Comparison of ENCODE assay signal across 9 cellular contexts in the genomic region with DNA sequence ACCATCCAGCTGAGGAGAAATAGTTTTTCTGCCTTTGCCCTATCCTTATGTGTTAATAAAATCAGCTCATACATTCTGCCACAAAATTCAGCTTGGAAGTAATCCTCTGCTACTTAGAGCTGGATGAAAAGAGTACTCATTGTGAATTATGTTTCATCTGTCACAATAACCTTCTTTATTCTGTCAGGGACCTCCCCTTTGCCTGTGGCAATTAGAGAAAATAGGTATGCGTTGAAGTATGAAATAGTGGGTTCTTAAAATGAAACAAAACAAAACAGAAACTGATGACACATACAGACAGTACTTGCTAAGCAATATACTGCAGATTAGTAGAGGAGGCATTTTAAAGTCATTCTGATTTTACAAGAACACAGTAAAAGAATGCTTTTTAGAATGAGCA.
DNase-seq lines count a peak whose midpoint lies in the region; ATAC-seq and TF ChIP-seq lines count a peak whose summit lies in the region.
"Had no signal": no experiment of that assay in that cellular context is flagged by ENCODE, and none has a peak within 500 bp of the region (broad histone marks: within the 10 kb centered on the region; RNA-seq: fewer than 3 reads in every experiment).

No MANE protein-coding gene starts in this region.

- H4K20me1 ChIP-seq in IMR-90 (ENCODE audit: insufficient read depth, low read length) = no peaks in the 10 kb centered on the region

- CTCF ChIA-PET in IMR-90 (lab: Yijun Ruan, JAX) = no interaction called here

- no peak overlapping the region for H2AK5ac ChIP-seq in IMR-90 (ENCODE audit: low read depth, low read length)

- H3K14ac ChIP-seq in IMR-90 (replicated peaks; ENCODE audit: low read depth, low read length) = no peak overlapping the region

- no peak overlapping the region for H3K4me3 Mint-ChIP-seq in endodermal cell

- no peak overlapping the region for H2AK9ac ChIP-seq in IMR-90 (replicated peaks; ENCODE audit: low read depth, low read length, poor library complexity)

- no peak overlapping the region for H2BK5ac ChIP-seq in IMR-90 (ENCODE audit: low read depth, low read length, poor library complexity, severe bottlenecking)

- no TSS peak for BruUV-seq in IMR-90 (replicated peaks; lab: Mats Ljungman, UMichigan)

- no peaks in the 10 kb centered on the region for H3K36me3 Mint-ChIP-seq in endodermal cell (ENCODE audit: low read depth)

- H3K36me3 ChIP-seq in IMR-90 (ENCODE audit: control insufficient read depth, insufficient read depth, low read length) (no peaks in the 10 kb centered on the region), endodermal cell (ENCODE audit: control insufficient read depth, insufficient read depth, low read length) (no peaks in the 10 kb centered on the region), psoas muscle (ENCODE audit: insufficient read depth in 1 of 2, low read depth in 1 of 2) (no peaks in the 10 kb centered on the region), Peyer's patch (no peaks in the 10 kb centered on the region)

- dilution Hi-C loops in IMR-90 (cut with HindIII; ENCODE audit: low sequenced_read_pairs, unreplicated experiment) = no loop called here

- H3K9ac ChIP-seq in IMR-90 (ENCODE audit: low read depth, low read length) = no peak overlapping the region
- peak overlapping the region; percentile 34 for H3K9ac ChIP-seq in endodermal cell (ENCODE audit: extremely low read depth, low read length, poor library complexity, severe bottlenecking)

- H2BK120ac ChIP-seq in IMR-90 (ENCODE audit: low read depth, low read length) = no peak overlapping the region

- H4K91ac ChIP-seq in IMR-90 (ENCODE audit: insufficient read depth, low read depth, low read length) = no peak overlapping the region

- H3K9me1 ChIP-seq in IMR-90 (ENCODE audit: insufficient read depth, low read length) = no peaks in the 10 kb centered on the region

- H2AFZ ChIP-seq in IMR-90 (replicated peaks; ENCODE audit: low read length, poor library complexity) = no peak overlapping the region

- H3K27me3 ChIP-seq in IMR-90 (ENCODE audit: control insufficient read depth, insufficient read depth, low read length) = no peaks in the 10 kb centered on the region
- no peaks in the 10 kb centered on the region for H3K27me3 ChIP-seq in endodermal cell (ENCODE audit: control insufficient read depth, insufficient read depth, low read length, poor library complexity, severe bottlenecking)
- H3K27me3 ChIP-seq in psoas muscle (ENCODE audit: insufficient read depth in 3 of 3, low read length in 2 of 3) = no peaks in the 10 kb centered on the region
- H3K27me3 ChIP-seq in Peyer's patch = no peaks in the 10 kb centered on the region

- peaks cover 4% of the 10 kb centered on the region for H3K4me1 Mint-ChIP-seq in endodermal cell

- H3K9me3 ChIP-seq in IMR-90 (ENCODE audit: control insufficient read depth, insufficient read depth, low read length) (no peaks in the 10 kb centered on the region), endodermal cell (ENCODE audit: control insufficient read depth, low read length) (no peaks in the 10 kb centered on the region), psoas muscle (no peaks in the 10 kb centered on the region), Peyer's patch (no peaks in the 10 kb centered on the region)

- intact Hi-C loops in IMR-90 (cut with micrococcal nuclease) = no loop called here
- intact Hi-C loops in psoas muscle (cut with DNase I) = loop anchor here (5.0 to 10.0 kb wide), 4 partner anchors 96 to 117 kb away; no protein-coding TSS in a partner anchor

- H3K56ac ChIP-seq in IMR-90 (ENCODE audit: extremely low read depth, insufficient read depth, low read length) = no peak overlapping the region

- no peaks in the 10 kb centered on the region for H3K79me1 ChIP-seq in IMR-90 (ENCODE audit: low read depth in 1 of 2, low read length in 2 of 2)

- ATAC-seq in GM18520 (IDR thresholded peaks at IDR 0.05; ENCODE audit: unreplicated experiment) (peak; percentile 64), IMR-90 (ENCODE audit: low read depth) (0 out of 2 replicates have a peak, but pooled peaks have one; percentile 27), psoas muscle (peak; percentile 29 to 65 (median 44))
- ATAC-seq: Panc1 had no signal

- POLR2A ChIA-PET in IMR-90 (lab: Charles Lee; ENCODE audit: unreplicated experiment) = no interaction called here

- DNase-seq in IMR-90 (peak; percentile 15), endodermal cell (no peak), psoas muscle (no peak), T1000 (lab: John Stamatoyannopoulos, UW) (no peak), DMS 273 (lab: John Stamatoyannopoulos, UW; ENCODE audit: unreplicated experiment) (no peak), Peyer's patch (no peak)
- DNase-seq in activated CD4-positive, alpha-beta T cell treated with anti-CD3 and anti-CD28 coated beads, Interleukin-2, amount 50 U/mL, for 4 hours = no peak

- H3K9me3 Mint-ChIP-seq in endodermal cell = no peaks in the 10 kb centered on the region

- TF ChIP-seq POLR2A in IMR-90 (IDR thresholded peaks at IDR 0.05; ENCODE audit: low read depth, low read length) (no peak), Peyer's patch (IDR thresholded peaks at IDR 0.05) (no peak)

- H3K27me3 Mint-ChIP-seq in endodermal cell (ENCODE audit: insufficient read depth) = no peaks in the 10 kb centered on the region

- no peak overlapping the region for H3K4me3 ChIP-seq in IMR-90 (ENCODE audit: insufficient read depth, low read depth, low read length)
- peak overlapping the region; percentile 2 for H3K4me3 ChIP-seq in endodermal cell (ENCODE audit: low read length)
- peak overlapping the region; percentile 57 for H3K4me3 ChIP-seq in psoas muscle
- no peak overlapping the region for H3K4me3 ChIP-seq in Peyer's patch

- H3K18ac ChIP-seq in IMR-90 (ENCODE audit: low read depth, low read length) = no peak overlapping the region

- H2BK15ac ChIP-seq in IMR-90 (ENCODE audit: low read depth, low read length) = no peak overlapping the region

- TF ChIP-seq CTCF in IMR-90 (conservative IDR thresholded peaks at IDR 0.05; ENCODE audit: low read depth, low read length) (no peak), endodermal cell (conservative IDR thresholded peaks at IDR 0.05) (no peak), psoas muscle (IDR thresholded peaks at IDR 0.05) (no peak), Peyer's patch (IDR thresholded peaks at IDR 0.05) (no peak)

- H4K8ac ChIP-seq in IMR-90 (ENCODE audit: low read depth in 2 of 2, low read length in 2 of 2) = no peak overlapping the region

- H3K27ac ChIP-seq in IMR-90 (ENCODE audit: insufficient read depth, low read length) (no peak overlapping the region), endodermal cell (ENCODE audit: low read depth, low read length) (peak overlapping the region; percentile 97), psoas muscle (peak overlapping the region; percentile 48), Peyer's patch (no peak overlapping the region)

- WGBS in IMR-90 (ENCODE audit: extremely low coverage in 2 of 2, insufficient read length in 1 of 2), 2 experiments = no CpG with 5 or more reads among the region's 1 CpG
- WGBS in endodermal cell (ENCODE audit: insufficient coverage in 1 of 2, insufficient read length in 1 of 2), 2 experiments = 100% methylated on average over 1 of the region's 1 CpG; no CpG with 5 or more reads in 1 of the 2 experiments
- 24 to 36% (median 26%) methylated on average over 1 of the region's 1 CpG for WGBS in psoas muscle, 3 donors

- no peak overlapping the region for H2BK20ac ChIP-seq in IMR-90 (ENCODE audit: low read depth, low read length)

- no peak for TF ChIP-seq RAD21 in IMR-90 (IDR thresholded peaks at IDR 0.05; ENCODE audit: low read length)

- H3K4me1 ChIP-seq in IMR-90 (ENCODE audit: control insufficient read depth, insufficient read depth, low read length) (no peaks in the 10 kb centered on the region), endodermal cell (ENCODE audit: control insufficient read depth, insufficient read depth, low read length) (no peaks in the 10 kb centered on the region), psoas muscle (peaks cover 10% of the 10 kb centered on the region), Peyer's patch (no peaks in the 10 kb centered on the region)

- peak overlapping the region; percentile 65; the same call in 1 of the 2 replicates for H3K4me2 ChIP-seq in IMR-90 (ENCODE audit: low read depth, low read length)

- no peak overlapping the region for H4K5ac ChIP-seq in IMR-90 (ENCODE audit: low read depth, low read length)

- H3K27ac Mint-ChIP-seq in endodermal cell = no peak overlapping the region

- no peak overlapping the region for H3K4ac ChIP-seq in IMR-90 (ENCODE audit: low read depth, low read length)

- in situ Hi-C loops in IMR-90 (cut with MboI; ENCODE audit: low sequenced_read_pairs) = no loop called here

- no peak overlapping the region for H3K23ac ChIP-seq in IMR-90 (ENCODE audit: low read depth, low read length)

TF ChIP-seq in IMR-90, 13 proteins besides CTCF, POLR2A, EP300 and RAD21 (continues in another document):
- TF ChIP-seq FOS (IDR thresholded peaks at IDR 0.05; ENCODE audit: low read depth, low read length) (no peak), BHLHE40 (IDR thresholded peaks at IDR 0.05; ENCODE audit: low read depth, low read length) (no peak), SMC3 (IDR thresholded peaks at IDR 0.05; ENCODE audit: low read depth, low read length) (no peak), MAFK (IDR thresholded peaks at IDR 0.05; ENCODE audit: low read depth, low read length) (no peak), CHD1 (IDR thresholded peaks at IDR 0.05; ENCODE audit: low read depth, low read length) (no peak), RCOR1 (IDR thresholded peaks at IDR 0.05; ENCODE audit: insufficient replicate concordance, low read length) (no peak), NFE2L2 (IDR thresholded peaks at IDR 0.05; ENCODE audit: low read depth, low read length) (no peak), MXI1 (IDR thresholded peaks at IDR 0.05; ENCODE audit: borderline replicate concordance, low read depth, low read length) (no peak), CEBPB (IDR thresholded peaks at IDR 0.05; ENCODE audit: low read depth, low read length) (no peak), RFX5 (IDR thresholded peaks at IDR 0.05; ENCODE audit: low read depth, low read length) (no peak)
- TF ChIP-seq, protein P1, sequence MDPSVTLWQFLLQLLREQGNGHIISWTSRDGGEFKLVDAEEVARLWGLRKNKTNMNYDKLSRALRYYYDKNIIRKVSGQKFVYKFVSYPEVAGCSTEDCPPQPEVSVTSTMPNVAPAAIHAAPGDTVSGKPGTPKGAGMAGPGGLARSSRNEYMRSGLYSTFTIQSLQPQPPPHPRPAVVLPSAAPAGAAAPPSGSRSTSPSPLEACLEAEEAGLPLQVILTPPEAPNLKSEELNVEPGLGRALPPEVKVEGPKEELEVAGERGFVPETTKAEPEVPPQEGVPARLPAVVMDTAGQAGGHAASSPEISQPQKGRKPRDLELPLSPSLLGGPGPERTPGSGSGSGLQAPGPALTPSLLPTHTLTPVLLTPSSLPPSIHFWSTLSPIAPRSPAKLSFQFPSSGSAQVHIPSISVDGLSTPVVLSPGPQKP (IDR thresholded peaks at IDR 0.05; ENCODE audit: borderline replicate concordance, low read depth, low read length) = no peak

Comparison
In these comparisons a context has a peak if more than half of its experiments do, and no peak if none do; other contexts are left out.
1. H3K27ac ChIP-seq: peak in endodermal cell (single experiment) and psoas muscle (single experiment); none in IMR-90 (single experiment) and Peyer's patch (0 of 4).
2. H3K4me3 ChIP-seq: peak in endodermal cell (single experiment) and psoas muscle (single experiment); none in IMR-90 (single experiment) and Peyer's patch (0 of 4).
3. Peak in every context shown above with its lines, with median percentiles within 50 percentile points of each other: ATAC-seq.